ENCODE assay signal across 10 cellular contexts in the genomic region with DNA sequence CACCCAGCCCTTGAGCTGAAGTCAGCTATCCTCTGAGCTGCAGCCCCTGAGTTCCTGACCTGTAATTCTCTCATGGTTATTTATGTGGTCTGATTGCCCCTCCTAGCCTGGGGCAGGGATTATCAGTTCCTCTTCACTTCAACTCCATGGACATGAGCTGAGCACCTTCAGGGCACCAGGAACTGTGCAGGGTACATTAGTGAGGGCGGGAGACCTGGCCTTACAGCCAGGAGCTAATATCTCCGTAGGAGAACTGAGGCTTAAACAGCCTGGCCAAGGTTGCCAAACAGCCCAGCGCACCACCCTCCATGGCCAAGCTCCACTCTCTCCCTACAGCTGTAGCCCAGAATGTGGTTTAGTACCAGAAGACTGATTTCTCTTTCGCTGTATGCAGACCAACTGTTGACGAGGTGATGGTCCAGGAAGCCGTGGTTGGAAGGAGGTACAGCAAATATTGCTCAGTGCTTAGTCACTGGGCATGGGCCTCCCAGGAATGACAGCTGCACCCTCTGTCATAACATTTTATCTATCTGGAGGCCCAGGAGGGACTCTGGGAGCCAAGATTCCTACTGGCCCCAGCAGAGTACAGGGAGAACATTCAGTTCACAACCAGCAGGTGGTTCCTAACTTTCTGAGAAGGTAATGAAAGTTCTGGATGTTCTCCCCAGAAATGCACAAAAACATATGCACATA.
DNase-seq lines count a peak whose midpoint lies in the region; ATAC-seq, FAIRE-seq and TF ChIP-seq lines count a peak whose summit lies in the region.
"Had no signal": no experiment of that assay in that cellular context is flagged by ENCODE, and none has a peak within 500 bp of the region (broad histone marks: within the 10 kb centered on the region; RNA-seq: fewer than 3 reads in every experiment).

No MANE protein-coding gene starts in this region.

- TF ChIP-seq EP300 in A549 (IDR thresholded peaks at IDR 0.05): no peak

- DNase-seq in A549 (ENCODE audit: low read depth in 1 of 2, low spot score in 1 of 2) (peak; percentile 74 to 84), GOT3 (lab: John Stamatoyannopoulos, UW) (peak; percentile 36), SW480 (ENCODE audit: low spot score) (peak; percentile 89), left ventricle myocardium superior (peak; percentile 42), amygdala (lab: John Stamatoyannopoulos, UW) (no peak), cortex of kidney (lab: John Stamatoyannopoulos, UW) (no peak), NCI-H748 (lab: John Stamatoyannopoulos, UW; ENCODE audit: unreplicated experiment) (no peak), GM12892 (ENCODE audit: insufficient read length) (no peak)

- H3K4me3 ChIP-seq in A549: no peak overlapping the region

- intact Hi-C loops in left ventricle myocardium superior (cut with micrococcal nuclease): no loop called here

- no peaks in the 10 kb centered on the region for H3K9me3 ChIP-seq in A549
- H3K9me3 ChIP-seq: neutrophil had no signal

- H3K4me2 ChIP-seq in A549: peak overlapping the region; percentile 67
- H3K4me2 ChIP-seq: KMS-11 had no signal

- 26% methylated on average over 6 of the region's 6 CpGs for WGBS in A549 (ENCODE audit: missing lambda C conversion rate)

- CTCF ChIA-PET in A549 (lab: Yijun Ruan, JAX): interaction anchor here (0.7 to 3.8 kb wide), 16 partner anchors 9 to 405 kb away, joined by 3 to 13 read pairs (median 3); no protein-coding TSS in a partner anchor

- peak; percentile 27; the same call in 1 of the 3 replicates for TF ChIP-seq CTCF in A549 (IDR thresholded peaks at IDR 0.05)

- peaks cover 28% of the 10 kb centered on the region for H3K4me1 ChIP-seq in A549

- TF ChIP-seq POLR2A in A549 (IDR thresholded peaks at IDR 0.05; ENCODE audit: low read length) (no peak), GM12892 (IDR thresholded peaks at IDR 0.05; ENCODE audit: low read depth, low read length) (no peak)

- FAIRE-seq in A549 (lab: Jason Lieb, UNC) (no peak), GM12892 (lab: Jason Lieb, UNC) (no peak)

- POLR2A ChIA-PET in A549 (lab: Yijun Ruan, JAX): interaction anchor here (1.3 kb wide), 1 partner anchor 64 kb away, joined by 5 read pairs; no protein-coding TSS in a partner anchor

- H3K27ac ChIP-seq in A549: peak overlapping the region; percentile 68 to 72; a peak in 5 of 6 replicates
- H3K27ac ChIP-seq: KMS-11, neutrophil had no signal

- TF ChIP-seq RAD21 in A549 (conservative IDR thresholded peaks at IDR 0.05 in 1 of 2, IDR thresholded peaks at IDR 0.05 in 1 of 2): peak; percentile 39 to 41; a peak in 4 of 5 replicates

- ATAC-seq in A549 (peak; percentile 96 to 97), left ventricle myocardium superior (peak; percentile 85)

TF ChIP-seq in A549, 52 proteins besides CTCF, POLR2A, EP300 and RAD21:
- TF ChIP-seq, protein P1, sequence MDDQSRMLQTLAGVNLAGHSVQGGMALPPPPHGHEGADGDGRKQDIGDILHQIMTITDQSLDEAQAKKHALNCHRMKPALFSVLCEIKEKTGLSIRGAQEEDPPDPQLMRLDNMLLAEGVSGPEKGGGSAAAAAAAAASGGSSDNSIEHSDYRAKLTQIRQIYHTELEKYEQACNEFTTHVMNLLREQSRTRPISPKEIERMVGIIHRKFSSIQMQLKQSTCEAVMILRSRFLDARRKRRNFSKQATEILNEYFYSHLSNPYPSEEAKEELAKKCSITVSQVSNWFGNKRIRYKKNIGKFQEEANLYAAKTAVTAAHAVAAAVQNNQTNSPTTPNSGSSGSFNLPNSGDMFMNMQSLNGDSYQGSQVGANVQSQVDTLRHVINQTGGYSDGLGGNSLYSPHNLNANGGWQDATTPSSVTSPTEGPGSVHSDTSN (IDR thresholded peaks at IDR 0.05): no peak
- TF ChIP-seq SMC3 (IDR thresholded peaks at IDR 0.05) (peak; percentile 31; the same call in 1 of the 3 replicates), FOSL2 (IDR thresholded peaks at IDR 0.05) (0 out of 2 replicates have a peak, but pooled peaks have one; percentile 19), FOSL2 (CRISPR knock-in tag; IDR thresholded peaks at IDR 0.05) (peak; percentile 74), ZSCAN20 (CRISPR knock-in tag; IDR thresholded peaks at IDR 0.05) (no peak), CEBPB (IDR thresholded peaks at IDR 0.05) (peak in 1 of 2 experiments; percentile 61; a peak in 2 of 4 replicates), JUNB (IDR thresholded peaks at IDR 0.05) (peak; percentile 64), GATA3 (IDR thresholded peaks at IDR 0.05; ENCODE audit: borderline replicate concordance) (peak; percentile 62; the same call in 1 of the 2 replicates)
- TF ChIP-seq, protein P2, sequence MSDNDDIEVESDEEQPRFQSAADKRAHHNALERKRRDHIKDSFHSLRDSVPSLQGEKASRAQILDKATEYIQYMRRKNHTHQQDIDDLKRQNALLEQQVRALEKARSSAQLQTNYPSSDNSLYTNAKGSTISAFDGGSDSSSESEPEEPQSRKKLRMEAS (IDR thresholded peaks at IDR 0.05): peak; percentile 79

Comparison
In these comparisons a context has a peak if more than half of its experiments do, and no peak if none do; other contexts are left out.
1. DNase-seq: peak in A549 (2 of 2), GOT3 (single experiment), SW480 (single experiment) and left ventricle myocardium superior (single experiment); none in amygdala (0 of 56), cortex of kidney (single experiment), NCI-H748 (single experiment) and GM12892 (single experiment).